ENCODE assay signal across 3 cellular contexts in the genomic region with DNA sequence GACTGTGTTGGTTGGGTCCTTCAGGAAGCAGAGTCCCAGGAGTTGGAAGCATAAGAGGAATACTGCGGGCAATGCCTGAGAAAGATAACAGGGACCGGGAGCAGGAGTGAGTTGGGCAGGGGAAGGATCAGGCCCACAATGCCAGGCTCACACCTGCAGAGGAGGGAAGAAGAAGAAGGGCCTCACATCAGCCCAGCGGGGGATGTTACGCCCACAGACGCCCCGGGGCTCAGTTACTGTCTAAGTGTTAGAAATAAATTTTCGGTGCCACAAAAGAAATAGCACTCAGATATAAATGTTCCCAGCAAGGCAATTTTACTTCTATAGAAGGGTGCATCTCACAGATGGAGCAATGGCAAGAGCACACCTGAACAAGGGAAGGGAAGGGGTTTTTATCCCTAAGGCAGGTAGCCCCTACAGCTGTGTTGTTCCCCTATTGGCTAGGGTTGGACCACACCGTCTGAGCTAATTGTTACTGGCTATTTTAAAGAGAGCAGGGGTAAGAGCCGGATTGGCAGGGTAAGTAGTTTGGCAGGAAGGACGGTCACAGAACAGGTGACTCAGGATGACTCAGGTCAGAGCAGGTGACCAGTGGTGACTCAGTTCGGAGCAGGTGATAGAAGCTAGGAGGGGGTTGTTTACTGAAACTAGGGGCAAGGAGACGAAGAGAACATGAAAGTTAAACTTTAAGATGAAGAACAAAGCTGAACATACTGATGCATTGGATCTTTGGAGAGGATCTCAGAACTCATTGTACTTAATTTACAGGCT.
TF ChIP-seq lines count a peak whose summit lies in the region.

Gene NOS3 (plus strand): TSS at position 602 of the 771 bp plus-strand sequence. CDS start 2,787 bp downstream, outside the sequence.

TF ChIP-seq in A549, 52 proteins besides CTCF, POLR2A, EP300 and RAD21:
- TF ChIP-seq FOSL2 (IDR thresholded peaks at IDR 0.05) (no peak), FOSL2 (CRISPR knock-in tag; IDR thresholded peaks at IDR 0.05) (peak; percentile 37; the same call in 1 of the 2 replicates), FOSB (CRISPR knock-in tag; IDR thresholded peaks at IDR 0.05) (no peak)

TF ChIP-seq in HCT116, 20 proteins besides CTCF, POLR2A, EP300 and RAD21:
- TF ChIP-seq ZNF274 (IDR thresholded peaks at IDR 0.05; ENCODE audit: low read depth, low read length) (no peak), TCF7L2 (IDR thresholded peaks at IDR 0.05; ENCODE audit: borderline replicate concordance, extremely low read depth, insufficient read depth, insufficient read length) (no peak), REST (IDR thresholded peaks at IDR 0.05; ENCODE audit: low read depth) (no peak), POLR2AphosphoS5 (IDR thresholded peaks at IDR 0.05; ENCODE audit: low read depth, low read length) (no peak), ZBTB33 (IDR thresholded peaks at IDR 0.05; ENCODE audit: extremely low read depth, insufficient replicate concordance, low read length) (no peak), SP1 (IDR thresholded peaks at IDR 0.05; ENCODE audit: low read depth) (no peak), YY1 (IDR thresholded peaks at IDR 0.05; ENCODE audit: extremely low read depth, insufficient replicate concordance, low read depth, low read length) (no peak), ZFX (IDR thresholded peaks at IDR 0.05) (no peak), ELF1 (IDR thresholded peaks at IDR 0.05; ENCODE audit: borderline replicate concordance, low read depth) (no peak), EZH2 (IDR thresholded peaks at IDR 0.05) (no peak), EZH2phosphoT487 (IDR thresholded peaks at IDR 0.05; ENCODE audit: borderline replicate concordance) (no peak), SRF (IDR thresholded peaks at IDR 0.05; ENCODE audit: low read depth) (no peak), CBX3 (IDR thresholded peaks at IDR 0.05; ENCODE audit: low read depth) (peak; percentile 100), SIN3A (IDR thresholded peaks at IDR 0.05; ENCODE audit: low read depth) (no peak), FOSL1 (IDR thresholded peaks at IDR 0.05; ENCODE audit: low read depth) (peak; percentile 98), CEBPB (IDR thresholded peaks at IDR 0.05; ENCODE audit: low read depth) (no peak), EGR1 (IDR thresholded peaks at IDR 0.05; ENCODE audit: low read depth) (no peak), JUND (IDR thresholded peaks at IDR 0.05) (peak; percentile 95)
- TF ChIP-seq, protein P1, sequence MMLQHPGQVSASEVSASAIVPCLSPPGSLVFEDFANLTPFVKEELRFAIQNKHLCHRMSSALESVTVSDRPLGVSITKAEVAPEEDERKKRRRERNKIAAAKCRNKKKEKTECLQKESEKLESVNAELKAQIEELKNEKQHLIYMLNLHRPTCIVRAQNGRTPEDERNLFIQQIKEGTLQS (IDR thresholded peaks at IDR 0.05) = no peak
- TF ChIP-seq, protein P2, sequence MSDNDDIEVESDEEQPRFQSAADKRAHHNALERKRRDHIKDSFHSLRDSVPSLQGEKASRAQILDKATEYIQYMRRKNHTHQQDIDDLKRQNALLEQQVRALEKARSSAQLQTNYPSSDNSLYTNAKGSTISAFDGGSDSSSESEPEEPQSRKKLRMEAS (IDR thresholded peaks at IDR 0.05) = peak; percentile 80

TF ChIP-seq in H1, 55 proteins besides CTCF, POLR2A, EP300 and RAD21:
- TF ChIP-seq TAF1 (IDR thresholded peaks at IDR 0.05; ENCODE audit: low read depth, low read length) (no peak), CTBP2 (IDR thresholded peaks at IDR 0.05; ENCODE audit: borderline replicate concordance, insufficient read depth, insufficient read length, low read length) (no peak), BACH1 (IDR thresholded peaks at IDR 0.05; ENCODE audit: low read length) (peak; percentile 74), CHD7 (IDR thresholded peaks at IDR 0.05; ENCODE audit: insufficient replicate concordance, low read length) (no peak), CHD1 (IDR thresholded peaks at IDR 0.05; ENCODE audit: low read depth, low read length) (no peak), CEBPB (IDR thresholded peaks at IDR 0.05; ENCODE audit: low read depth, low read length) (no peak), HDAC2 (IDR thresholded peaks at IDR 0.05; ENCODE audit: borderline replicate concordance in 1 of 2, low read depth in 2 of 2, low read length in 2 of 2) (no peak), NANOG (IDR thresholded peaks at IDR 0.05; ENCODE audit: insufficient read depth, low read depth, low read length, poor library complexity, severe bottlenecking) (no peak), SIRT6 (IDR thresholded peaks at IDR 0.05; ENCODE audit: low read length) (no peak), SIX5 (IDR thresholded peaks at IDR 0.05; ENCODE audit: low read depth, low read length) (no peak), CREB1 (IDR thresholded peaks at IDR 0.05) (no peak), MAFK (IDR thresholded peaks at IDR 0.05; ENCODE audit: low read depth, low read length) (0 out of 2 replicates have a peak, but pooled peaks have one; percentile 48), JUND (IDR thresholded peaks at IDR 0.05; ENCODE audit: low read length) (peak; percentile 67)
- TF ChIP-seq, protein P1 (IDR thresholded peaks at IDR 0.05; ENCODE audit: insufficient read depth, low read depth, low read length) = no peak
